Comparison of ENCODE assay signal across 17 cellular contexts in genomic region chr2:111640480-111640879, GRCh38.
DNase-seq lines count a peak whose midpoint lies in the region; ATAC-seq and TF ChIP-seq lines count a peak whose summit lies in the region.
"Had no signal": no experiment of that assay in that cellular context is flagged by ENCODE, and none has a peak within 500 bp of the region (broad histone marks: within the 10 kb centered on the region; RNA-seq: fewer than 3 reads in every experiment).

No MANE protein-coding gene starts in this region.

- no peak for TF ChIP-seq POLR2A in breast epithelium (IDR thresholded peaks at IDR 0.05)

- H3K27ac Mint-ChIP-seq in MCF 10A (ENCODE audit: low read depth, unreplicated experiment) = peak overlapping the region; percentile 5
- H3K27ac Mint-ChIP-seq in GM23338 = no peak overlapping the region
- no peak overlapping the region for H3K27ac Mint-ChIP-seq in stimulated activated memory B cell treated with anti-CD40 and anti-IgM and Interleukin-4, amounts not matched to agents 10 μg/mL and 1 μg/mL and 100 μg/mL, for 72 hours

- H3K27ac ChIP-seq in breast epithelium (no peak overlapping the region), foreskin keratinocyte (peak overlapping the region; percentile 61), GM23338 (ENCODE audit: low read depth) (no peak overlapping the region)

- H3K4me3 ChIP-seq in breast epithelium = no peak overlapping the region
- H3K4me3 ChIP-seq in GM23338 = no peak overlapping the region

- H3K4me1 Mint-ChIP-seq in MCF 10A (ENCODE audit: insufficient read depth, unreplicated experiment) (peaks cover 12% of the 10 kb centered on the region), GM23338 (no peaks in the 10 kb centered on the region)
- H3K4me1 Mint-ChIP-seq in stimulated activated memory B cell treated with anti-CD40 and anti-IgM and Interleukin-4, amounts not matched to agents 10 μg/mL and 1 μg/mL and 100 μg/mL, for 72 hours = no peaks in the 10 kb centered on the region

- TF ChIP-seq CTCF in MCF 10A (IDR thresholded peaks at IDR 0.05; ENCODE audit: unreplicated experiment) = no peak
- no peak for TF ChIP-seq CTCF in breast epithelium (IDR thresholded peaks at IDR 0.05)
- TF ChIP-seq CTCF in foreskin keratinocyte (conservative IDR thresholded peaks at IDR 0.05) = no peak
- no peak for TF ChIP-seq CTCF in GM23338 (conservative IDR thresholded peaks at IDR 0.05; ENCODE audit: low read depth in 2 of 2)

- H3K79me2 ChIP-seq in GM23338 (replicated peaks; ENCODE audit: insufficient read depth) = no peaks in the 10 kb centered on the region

- no peaks in the 10 kb centered on the region for H4K20me1 ChIP-seq in GM23338 (replicated peaks; ENCODE audit: insufficient read depth)

- H3F3A ChIP-seq in GM23338 (replicated peaks; ENCODE audit: low read depth) = no peaks in the 10 kb centered on the region

- POLR2A ChIA-PET in MCF 10A (lab: Yijun Ruan, JAX) = interaction anchor here (1.1 to 3.6 kb wide), 10 partner anchors 9 to 58 kb away, joined by 3 to 44 read pairs (median 8); no protein-coding TSS in a partner anchor

- H3K9me3 Mint-ChIP-seq in MCF 10A (ENCODE audit: unreplicated experiment) = peaks cover 21% of the 10 kb centered on the region
- peaks cover 18% of the 10 kb centered on the region for H3K9me3 Mint-ChIP-seq in GM23338
- H3K9me3 Mint-ChIP-seq in stimulated activated memory B cell treated with anti-CD40 and anti-IgM and Interleukin-4, amounts not matched to agents 10 μg/mL and 1 μg/mL and 100 μg/mL, for 72 hours = peaks cover 13% of the 10 kb centered on the region

- no TSS peak for BruUV-seq in MCF 10A (replicated peaks; lab: Mats Ljungman, UMichigan)

- no peaks in the 10 kb centered on the region for H3K27me3 ChIP-seq in breast epithelium
- no peaks in the 10 kb centered on the region for H3K27me3 ChIP-seq in foreskin keratinocyte
- no peaks in the 10 kb centered on the region for H3K27me3 ChIP-seq in GM23338 (ENCODE audit: insufficient read depth)

- CTCF ChIA-PET in MCF 10A (lab: Yijun Ruan, JAX) = interaction anchor here (0.6 to 1.4 kb wide), 3 partner anchors 22 to 461 kb away, joined by 3 to 6 read pairs (median 3); no protein-coding TSS in a partner anchor

- peak; percentile 92 for DNase-seq in MCF 10A (ENCODE audit: unreplicated experiment)
- no peak for DNase-seq in breast epithelium (ENCODE audit: low spot score in 2 of 2)
- peak; percentile 74 for DNase-seq in SKM-1 treated with dmso at 0.1 percent for 144 hours (lab: John Stamatoyannopoulos, UW; ENCODE audit: unreplicated experiment)
- peak; percentile 82 to 93 for DNase-seq in foreskin keratinocyte
- no peak for DNase-seq in GM23338 (ENCODE audit: low spot score)
- DNase-seq in HUDEP-2 (lab: John Stamatoyannopoulos, UW; ENCODE audit: unreplicated experiment in 76 of 76) = no peak
- DNase-seq: AML-193; Calu3; MM.1S; NCI-H1417 treated with DMSO at 0.1 percent for 48 hours; NCI-H2029; NCI-H2227 treated with DMSO at 0.1 percent for 48 hours; NCI-H69; NK-92 treated with Interleukin-12 subunit alpha and Interleukin-12 subunit beta, amount 100 ng/mL, for 24 hours; SHP77 had no signal

- peak; percentile 93 for ATAC-seq in foreskin keratinocyte
- no peak for ATAC-seq in GM23338
- no peak for ATAC-seq in stimulated activated memory B cell treated with anti-CD40 and anti-IgM and Interleukin-4, amounts not matched to agents 10 μg/mL and 1 μg/mL and 100 μg/mL, for 72 hours
- ATAC-seq: HepG2 had no signal

- H3K4me3 Mint-ChIP-seq in MCF 10A (ENCODE audit: unreplicated experiment) (no peak overlapping the region), GM23338 (no peak overlapping the region)
- no peak overlapping the region for H3K4me3 Mint-ChIP-seq in stimulated activated memory B cell treated with anti-CD40 and anti-IgM and Interleukin-4, amounts not matched to agents 10 μg/mL and 1 μg/mL and 100 μg/mL, for 72 hours

- intact Hi-C loops in MCF 10A (cut with micrococcal nuclease) (no loop called here), breast epithelium (cut with DNase I; ENCODE audit: low total_unique reads) (no loop called here)

- H3K36me3 ChIP-seq in breast epithelium (no peaks in the 10 kb centered on the region), GM23338 (ENCODE audit: insufficient read depth) (no peaks in the 10 kb centered on the region)

- H3K36me3 Mint-ChIP-seq in MCF 10A (ENCODE audit: insufficient read depth, unreplicated experiment) (no peaks in the 10 kb centered on the region), GM23338 (ENCODE audit: low read depth) (peaks cover 7% of the 10 kb centered on the region; the same call in 1 of the 3 replicates)
- H3K36me3 Mint-ChIP-seq in stimulated activated memory B cell treated with anti-CD40 and anti-IgM and Interleukin-4, amounts not matched to agents 10 μg/mL and 1 μg/mL and 100 μg/mL, for 72 hours = no peaks in the 10 kb centered on the region

- H3K9me3 ChIP-seq in breast epithelium = peaks cover 0 to 8% of the 10 kb centered on the region in 2 donors

- H3K4me2 ChIP-seq in GM23338 = no peak overlapping the region

- no peak overlapping the region for H2AFZ ChIP-seq in GM23338

- H3K9me2 ChIP-seq in GM23338 (ENCODE audit: insufficient read depth) = peaks cover 7% of the 10 kb centered on the region

- no peaks in the 10 kb centered on the region for H3K4me1 ChIP-seq in breast epithelium
- H3K4me1 ChIP-seq in foreskin keratinocyte = peaks cover 16% of the 10 kb centered on the region
- H3K4me1 ChIP-seq in GM23338 (ENCODE audit: insufficient read depth) = no peaks in the 10 kb centered on the region

- no peaks in the 10 kb centered on the region for H3K27me3 Mint-ChIP-seq in MCF 10A (ENCODE audit: insufficient read depth, unreplicated experiment)
- H3K27me3 Mint-ChIP-seq in GM23338 (ENCODE audit: insufficient read depth, low read depth, poor library complexity) = no peaks in the 10 kb centered on the region
- peaks cover 29% of the 10 kb centered on the region for H3K27me3 Mint-ChIP-seq in stimulated activated memory B cell treated with anti-CD40 and anti-IgM and Interleukin-4, amounts not matched to agents 10 μg/mL and 1 μg/mL and 100 μg/mL, for 72 hours

TF ChIP-seq in GM23338, 12 proteins besides CTCF, POLR2A, EP300 and RAD21:
- TF ChIP-seq REST (IDR thresholded peaks at IDR 0.05; ENCODE audit: unreplicated experiment) (no peak), EZH2 (IDR thresholded peaks at IDR 0.05; ENCODE audit: low read depth, unreplicated experiment) (no peak), CREB1 (CRISPR knock-in tag; IDR thresholded peaks at IDR 0.05; ENCODE audit: low read depth) (no peak)

Comparison
In these comparisons a context has a peak if more than half of its experiments do, and no peak if none do; other contexts are left out.
1. DNase-seq: peak in MCF 10A (single experiment), SKM-1 treated with dmso at 0.1 percent for 144 hours (single experiment) and foreskin keratinocyte (2 of 2); none in breast epithelium (0 of 2), GM23338 (single experiment) and HUDEP-2 (0 of 76).